12 cellular contexts compared by ENCODE assay signal in the genomic region with DNA sequence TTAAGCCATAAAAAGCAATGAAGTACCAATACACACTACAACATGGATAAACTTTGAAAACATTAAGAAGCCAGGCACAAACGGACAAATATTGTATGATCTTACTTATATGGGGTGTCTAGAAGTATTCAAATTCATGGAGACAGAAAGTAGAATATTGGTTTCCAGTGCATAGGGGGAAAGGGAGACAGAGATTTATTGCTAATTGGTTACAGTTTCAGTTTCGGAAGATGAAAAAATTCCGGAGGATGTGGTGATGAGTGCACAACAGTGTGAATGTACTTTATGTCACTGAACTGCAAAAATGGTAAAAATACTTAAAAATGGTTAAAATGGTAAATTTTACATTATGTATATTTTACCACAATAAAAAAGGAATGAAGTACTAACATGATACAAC. TPM values are rescaled to one million over a fixed set of nuclear protein-coding genes. Genes with fewer than 3 reads are reported as not detected.
DNase-seq lines count a peak whose midpoint lies in the region; ATAC-seq and TF ChIP-seq lines count a peak whose summit lies in the region.
"Had no signal": no experiment of that assay in that cellular context is flagged by ENCODE, and none has a peak within 500 bp of the region (broad histone marks: within the 10 kb centered on the region; RNA-seq: fewer than 3 reads in every experiment).

No MANE protein-coding gene starts in this region.

- ATAC-seq in GM19372 (IDR thresholded peaks at IDR 0.05; ENCODE audit: low read depth, unreplicated experiment) (peak; percentile 52), HG03196 (IDR thresholded peaks at IDR 0.05; ENCODE audit: unreplicated experiment) (peak; percentile 57)
- peak; percentile 55 for ATAC-seq in activated naive CD8-positive, alpha-beta T cell treated with anti-CD3 and anti-CD28 coated beads, Interleukin-2, amount 50 U/mL, for 24 hours
- ATAC-seq: upper lobe of right lung had no signal

- H3K4me1 ChIP-seq in esophagus squamous epithelium = peaks cover 0 to 7% (median 0%) of the 10 kb centered on the region in 3 donors
- H3K4me1 ChIP-seq: upper lobe of right lung had no signal

- H3K9me3 ChIP-seq in esophagus squamous epithelium = no peaks in the 10 kb centered on the region
- H3K9me3 ChIP-seq: SK-N-SH, upper lobe of right lung had no signal

- no peaks in the 10 kb centered on the region for H3K9me3 Mint-ChIP-seq in activated naive CD8-positive, alpha-beta T cell treated with anti-CD3 and anti-CD28 coated beads, Interleukin-2, amount 50 U/mL, for 24 hours
- H3K9me3 Mint-ChIP-seq: endodermal cell had no signal

- TF ChIP-seq POLR2A in esophagus squamous epithelium (IDR thresholded peaks at IDR 0.05) = no peak

- peak overlapping the region; percentile 62 for H3K4me3 Mint-ChIP-seq in activated naive CD8-positive, alpha-beta T cell treated with anti-CD3 and anti-CD28 coated beads, Interleukin-2, amount 50 U/mL, for 24 hours
- H3K4me3 Mint-ChIP-seq: endodermal cell had no signal

- H3K4me1 Mint-ChIP-seq in activated naive CD8-positive, alpha-beta T cell treated with anti-CD3 and anti-CD28 coated beads, Interleukin-2, amount 50 U/mL, for 24 hours = peaks cover 41% of the 10 kb centered on the region

- H3K27me3 ChIP-seq in esophagus squamous epithelium = no peaks in the 10 kb centered on the region
- H3K27me3 ChIP-seq: upper lobe of right lung had no signal

- TF ChIP-seq CTCF in esophagus squamous epithelium (IDR thresholded peaks at IDR 0.05) = no peak

- H3K27ac Mint-ChIP-seq in activated naive CD8-positive, alpha-beta T cell treated with anti-CD3 and anti-CD28 coated beads, Interleukin-2, amount 50 U/mL, for 24 hours = peak overlapping the region; percentile 95
- H3K27ac Mint-ChIP-seq: endodermal cell had no signal

- WGBS in esophagus squamous epithelium, 2 donors = 44 to 63% methylated on average over 3 of the region's 3 CpGs

- no peaks in the 10 kb centered on the region for H3K36me3 ChIP-seq in esophagus squamous epithelium
- H3K36me3 ChIP-seq: upper lobe of right lung had no signal

- intact Hi-C loops in esophagus squamous epithelium (cut with DNase I) = no loop called here

- no peaks in the 10 kb centered on the region for H3K36me3 Mint-ChIP-seq in activated naive CD8-positive, alpha-beta T cell treated with anti-CD3 and anti-CD28 coated beads, Interleukin-2, amount 50 U/mL, for 24 hours (ENCODE audit: low read depth)

- H3K27me3 Mint-ChIP-seq in activated naive CD8-positive, alpha-beta T cell treated with anti-CD3 and anti-CD28 coated beads, Interleukin-2, amount 50 U/mL, for 24 hours = no peaks in the 10 kb centered on the region

- DNase-seq in ELR (ENCODE audit: low read depth) (peak; percentile 23), esophagus squamous epithelium (lab: John Stamatoyannopoulos, UW) (no peak), NCI-H1436 treated with DMSO at 0.1 percent for 48 hours (lab: John Stamatoyannopoulos, UW) (no peak), COLO829 (ENCODE audit: low spot score) (no peak), dedifferentiated amniotic fluid mesenchymal stem cell (ENCODE audit: extremely low spot score) (no peak)
- no peak for DNase-seq in activated naive CD8-positive, alpha-beta T cell treated with anti-CD3 and anti-CD28 coated beads, Interleukin-2, amount 50 U/mL, for 24 hours
- DNase-seq: endodermal cell; SK-N-SH; stimulated activated CD4-positive, alpha-beta T cell treated with anti-CD3 and anti-CD28 coated beads, Interleukin-2, amount 100 ng/mL, for 24 hours; upper lobe of right lung had no signal

- no peak overlapping the region for H3K4me3 ChIP-seq in esophagus squamous epithelium
- H3K4me3 ChIP-seq: upper lobe of right lung had no signal

- H3K27ac ChIP-seq in esophagus squamous epithelium = no peak overlapping the region
- H3K27ac ChIP-seq: upper lobe of right lung had no signal

RNA-seq across cellular contexts. Expression of gene PRDX4, which starts 5.1 kb away (rescaled TPM):
- total RNA-seq in esophagus squamous epithelium = 100 to 1,000 TPM in 1 of 4 donors, 10 to 100 TPM in 3; 62.1 to 119 (median 74.6) TPM
